18 cellular contexts compared by ENCODE assay signal in genomic region chr16:84631882-84632281, GRCh38. TPM values are rescaled to one million over a fixed set of nuclear protein-coding genes. Genes with fewer than 3 reads are reported as not detected.
DNase-seq lines count a peak whose midpoint lies in the region; ATAC-seq and TF ChIP-seq lines count a peak whose summit lies in the region.
"Had no signal": no experiment of that assay in that cellular context is flagged by ENCODE, and none has a peak within 500 bp of the region (broad histone marks: within the 10 kb centered on the region; RNA-seq: fewer than 3 reads in every experiment).

No MANE protein-coding gene starts in this region.

- no peaks in the 10 kb centered on the region for H3K36me3 Mint-ChIP-seq in CD8-positive, alpha-beta T cell
- no peaks in the 10 kb centered on the region for H3K36me3 Mint-ChIP-seq in natural killer cell

- no peak for ATAC-seq in CD8-positive, alpha-beta T cell
- ATAC-seq in natural killer cell: no peak
- ATAC-seq: stimulated activated effector memory CD8-positive, alpha-beta T cell treated with anti-CD3 and anti-CD28 coated beads, Interleukin-12 subunit alpha, Interleukin-12 subunit beta, amount 100 ng/mL, for 72 hours had no signal

- no peaks in the 10 kb centered on the region for H3K9me3 ChIP-seq in CD8-positive, alpha-beta T cell (ENCODE audit: low read length)
- H3K9me3 ChIP-seq in OCI-LY3 (ENCODE audit: insufficient read depth, low read length) (no peaks in the 10 kb centered on the region), esophagus squamous epithelium (no peaks in the 10 kb centered on the region)
- H3K9me3 ChIP-seq: HAP-1 had no signal

- no peaks in the 10 kb centered on the region for H3K9me3 Mint-ChIP-seq in CD8-positive, alpha-beta T cell
- H3K9me3 Mint-ChIP-seq in natural killer cell: no peaks in the 10 kb centered on the region
- H3K9me3 Mint-ChIP-seq: stimulated activated effector memory CD8-positive, alpha-beta T cell treated with anti-CD3 and anti-CD28 coated beads, Interleukin-12 subunit alpha, Interleukin-12 subunit beta, amount 100 ng/mL, for 72 hours had no signal

- H3K27me3 Mint-ChIP-seq in CD8-positive, alpha-beta T cell (ENCODE audit: low read depth): no peaks in the 10 kb centered on the region
- H3K27me3 Mint-ChIP-seq in natural killer cell (ENCODE audit: low read depth in 2 of 2): peaks cover 0 to 4% of the 10 kb centered on the region in 2 donors

- DNase-seq in SKM-1 treated with dmso at 0.1 percent for 144 hours (lab: John Stamatoyannopoulos, UW; ENCODE audit: unreplicated experiment) (peak; percentile 30), SKM-1 (lab: John Stamatoyannopoulos, UW; ENCODE audit: unreplicated experiment) (no peak), natural killer cell (no peak), esophagus squamous epithelium (lab: John Stamatoyannopoulos, UW) (no peak), C1 segment of cervical spinal cord (lab: John Stamatoyannopoulos, UW) (no peak), 8988T (no peak)
- no peak for DNase-seq in CD8-positive, alpha-beta T cell
- DNase-seq: activated CD4-positive, alpha-beta T cell treated with anti-CD3 and anti-CD28 coated beads for 48 hours; activated gamma-delta T cell treated with Interleukin-2 at 50 U/mL for 16 hours; cortex of kidney; kidney glomerular epithelial cell; NCI-H524 treated with DMSO at 0.1 percent for 48 hours; small intestine; stimulated activated CD4-positive, alpha-beta T cell treated with anti-CD3 and anti-CD28 coated beads, Interleukin-2, amount 100 ng/mL, for 24 hours; SW 1271 had no signal

- POLR2A ChIA-PET in CD8-positive, alpha-beta T cell (lab: Charles Lee): no interaction called here

- no peak overlapping the region for H3K27ac ChIP-seq in CD8-positive, alpha-beta T cell (ENCODE audit: low read depth, low read length)
- H3K27ac ChIP-seq in OCI-LY3 (ENCODE audit: low read length) (no peak overlapping the region), esophagus squamous epithelium (no peak overlapping the region)

- WGBS in esophagus squamous epithelium, 2 donors: 81% methylated on average over 6 of the region's 6 CpGs

- no peak overlapping the region for H2AFZ ChIP-seq in OCI-LY3 (ENCODE audit: low read depth, low read length)

- no peak for TF ChIP-seq CTCF in CD8-positive, alpha-beta T cell (IDR thresholded peaks at IDR 0.05)
- TF ChIP-seq CTCF in OCI-LY3 (IDR thresholded peaks at IDR 0.05; ENCODE audit: low read depth, low read length): no peak
- no peak for TF ChIP-seq CTCF in natural killer cell (IDR thresholded peaks at IDR 0.05)
- no peak for TF ChIP-seq CTCF in esophagus squamous epithelium (IDR thresholded peaks at IDR 0.05)

- H3K4me3 Mint-ChIP-seq in CD8-positive, alpha-beta T cell: peak overlapping the region; percentile 9
- peak overlapping the region; percentile 22 for H3K4me3 Mint-ChIP-seq in natural killer cell
- H3K4me3 Mint-ChIP-seq: stimulated activated effector memory CD8-positive, alpha-beta T cell treated with anti-CD3 and anti-CD28 coated beads, Interleukin-12 subunit alpha, Interleukin-12 subunit beta, amount 100 ng/mL, for 72 hours had no signal

- no peaks in the 10 kb centered on the region for H3K36me3 ChIP-seq in CD8-positive, alpha-beta T cell (ENCODE audit: insufficient read depth, low read length)
- H3K36me3 ChIP-seq in OCI-LY3 (replicated peaks; ENCODE audit: low read depth, low read length) (no peaks in the 10 kb centered on the region), esophagus squamous epithelium (no peaks in the 10 kb centered on the region)
- H3K36me3 ChIP-seq: HAP-1 had no signal

- intact Hi-C loops in CD8-positive, alpha-beta T cell (cut with DNase I, micrococcal nuclease): loop anchor here in 1 of 2 experiments (5.0 kb wide), 1 partner anchor 35 kb away; no protein-coding TSS in a partner anchor
- intact Hi-C loops in natural killer cell (cut with micrococcal nuclease): no loop called here
- intact Hi-C loops in esophagus squamous epithelium (cut with DNase I): no loop called here

- no peak overlapping the region for H3K9ac ChIP-seq in OCI-LY3 (ENCODE audit: low read length)

- no peak overlapping the region for H3K4me3 ChIP-seq in CD8-positive, alpha-beta T cell (ENCODE audit: low read depth, low read length)
- H3K4me3 ChIP-seq in OCI-LY3 (ENCODE audit: low read length): no peak overlapping the region
- no peak overlapping the region for H3K4me3 ChIP-seq in esophagus squamous epithelium
- H3K4me3 ChIP-seq: HAP-1 had no signal

- H4K20me1 ChIP-seq in OCI-LY3 (ENCODE audit: insufficient read depth, low read length): no peaks in the 10 kb centered on the region

- H3K4me2 ChIP-seq in OCI-LY3 (ENCODE audit: low read length): peak overlapping the region; percentile 49

- peak overlapping the region; percentile 55 for H3K27ac Mint-ChIP-seq in CD8-positive, alpha-beta T cell
- H3K27ac Mint-ChIP-seq in natural killer cell: no peak overlapping the region

- CTCF ChIA-PET in CD8-positive, alpha-beta T cell (lab: Charles Lee): interaction anchor here (1.0 to 1.4 kb wide), 2 partner anchors 9 to 121 kb away, joined by 3 to 5 read pairs; no protein-coding TSS in a partner anchor

- H3K27me3 ChIP-seq in CD8-positive, alpha-beta T cell (ENCODE audit: insufficient read depth, low read length): no peaks in the 10 kb centered on the region
- H3K27me3 ChIP-seq in OCI-LY3 (ENCODE audit: low read depth, low read length): peaks cover 27% of the 10 kb centered on the region
- H3K27me3 ChIP-seq in esophagus squamous epithelium: no peaks in the 10 kb centered on the region

- peaks cover 32% of the 10 kb centered on the region for H3K4me1 Mint-ChIP-seq in CD8-positive, alpha-beta T cell (ENCODE audit: low read depth)
- H3K4me1 Mint-ChIP-seq in natural killer cell: peaks cover 15 to 18% of the 10 kb centered on the region in 2 donors

- H3K79me2 ChIP-seq in OCI-LY3 (ENCODE audit: low read length): no peaks in the 10 kb centered on the region

- no peak for TF ChIP-seq POLR2A in esophagus squamous epithelium (IDR thresholded peaks at IDR 0.05)

- H3K4me1 ChIP-seq in CD8-positive, alpha-beta T cell (ENCODE audit: insufficient read depth, low read length): peaks cover 29% of the 10 kb centered on the region
- H3K4me1 ChIP-seq in OCI-LY3 (ENCODE audit: low read length) (peaks cover 26% of the 10 kb centered on the region), esophagus squamous epithelium (peaks cover 0 to 16% (median 4%) of the 10 kb centered on the region in 3 donors)
- H3K4me1 ChIP-seq: HAP-1 had no signal

RNA-seq across cellular contexts. Expression of gene COTL1, which starts 14.0 kb away (rescaled TPM):
- 100 to 1,000 TPM; 194 to 199 TPM for total RNA-seq in CD8-positive, alpha-beta T cell
- total RNA-seq in natural killer cell (100 to 1,000 TPM in 2 of 3 donors, 10 to 100 TPM in 1; 43.7 to 187 (median 116) TPM), esophagus squamous epithelium (10 to 100 TPM in 3 of 4 donors, 1 to 10 TPM in 1; 7.9 to 34.2 (median 23.4) TPM)

RNA-seq across cellular contexts. Expression of gene KLHL36, which starts 16.4 kb away (rescaled TPM):
- 10 to 100 TPM; 50.8 to 56.5 TPM for total RNA-seq in CD8-positive, alpha-beta T cell
- total RNA-seq in natural killer cell (10 to 100 TPM; 47.2 to 62.3 (median 60.5) TPM), esophagus squamous epithelium (10 to 100 TPM; 28.7 to 58.6 (median 40.1) TPM)
